Comparison of ENCODE assay signal across 2 cellular contexts in genomic region chr14:90642239-90642717, GRCh38.
TF ChIP-seq lines count a peak whose summit lies in the region.

No MANE protein-coding gene starts in this region.

TF ChIP-seq in IMR-90, 13 proteins besides CTCF, POLR2A, EP300 and RAD21:
- TF ChIP-seq USF2 (IDR thresholded peaks at IDR 0.05; ENCODE audit: low read depth, low read length) (no peak), CHD1 (IDR thresholded peaks at IDR 0.05; ENCODE audit: low read depth, low read length) (no peak), MAFK (IDR thresholded peaks at IDR 0.05; ENCODE audit: low read depth, low read length) (no peak), RCOR1 (IDR thresholded peaks at IDR 0.05; ENCODE audit: insufficient replicate concordance, low read length) (no peak), MXI1 (IDR thresholded peaks at IDR 0.05; ENCODE audit: borderline replicate concordance, low read depth, low read length) (no peak), ELK1 (IDR thresholded peaks at IDR 0.05; ENCODE audit: borderline replicate concordance, low read depth, low read length) (no peak), FOS (IDR thresholded peaks at IDR 0.05; ENCODE audit: low read depth, low read length) (no peak), MAZ (IDR thresholded peaks at IDR 0.05; ENCODE audit: borderline replicate concordance, low read depth, low read length) (no peak), CEBPB (IDR thresholded peaks at IDR 0.05; ENCODE audit: low read depth, low read length) (no peak), NFE2L2 (IDR thresholded peaks at IDR 0.05; ENCODE audit: low read depth, low read length) (no peak), SMC3 (IDR thresholded peaks at IDR 0.05; ENCODE audit: low read depth, low read length) (no peak)

TF ChIP-seq in H1, 55 proteins besides CTCF, POLR2A, EP300 and RAD21:
- peak; percentile 11 for TF ChIP-seq TAF7 (optimal IDR thresholded peaks at IDR 0.05; ENCODE audit: borderline replicate concordance, low read depth, low read length)
- 0 out of 2 replicates have a peak, but pooled peaks have one; percentile 1 for TF ChIP-seq MAFK (IDR thresholded peaks at IDR 0.05; ENCODE audit: low read depth, low read length)
- no peak for TF ChIP-seq SIRT6 (IDR thresholded peaks at IDR 0.05; ENCODE audit: low read length)
- no peak for TF ChIP-seq RNF2 (IDR thresholded peaks at IDR 0.05; ENCODE audit: borderline replicate concordance, low read depth, low read length, missing control alignments, poor library complexity, severe bottlenecking)
- TF ChIP-seq TCF12 (IDR thresholded peaks at IDR 0.05; ENCODE audit: low read depth, low read length): no peak; the same call in 1 of the 2 replicates
- peak; percentile 47; the same call in 1 of the 2 replicates for TF ChIP-seq CHD2 (IDR thresholded peaks at IDR 0.05; ENCODE audit: low read length)
- TF ChIP-seq BCL11A (IDR thresholded peaks at IDR 0.05; ENCODE audit: low read depth in 2 of 2, low read length in 2 of 2): peak; percentile 62 to 76
- no peak for TF ChIP-seq POLR2AphosphoS5 (IDR thresholded peaks at IDR 0.05; ENCODE audit: low read depth, low read length)
- no peak for TF ChIP-seq SRF (IDR thresholded peaks at IDR 0.05; ENCODE audit: low read depth, low read length)
- TF ChIP-seq YY1 (IDR thresholded peaks at IDR 0.05; ENCODE audit: low read depth, low read length): 0 out of 2 replicates have a peak, but pooled peaks have one; percentile 40
- peak; percentile 83 for TF ChIP-seq POU5F1 (IDR thresholded peaks at IDR 0.05; ENCODE audit: low read depth, low read length)
- 0 out of 2 replicates have a peak, but pooled peaks have one; percentile 20 for TF ChIP-seq RBBP5 (IDR thresholded peaks at IDR 0.05; ENCODE audit: borderline replicate concordance, low read depth, low read length)
- no peak for TF ChIP-seq CHD1 (IDR thresholded peaks at IDR 0.05; ENCODE audit: low read depth, low read length)
- peak; percentile 78; the same call in 1 of the 2 replicates for TF ChIP-seq SP1 (IDR thresholded peaks at IDR 0.05; ENCODE audit: low read depth, low read length)
- TF ChIP-seq E2F6 (IDR thresholded peaks at IDR 0.05): no peak
- no peak for TF ChIP-seq FOSL1 (IDR thresholded peaks at IDR 0.05; ENCODE audit: insufficient read depth, low read depth, low read length)
- TF ChIP-seq ATF2 (IDR thresholded peaks at IDR 0.05; ENCODE audit: low read length): peak; percentile 72; the same call in 1 of the 2 replicates
- TF ChIP-seq NRF1 (IDR thresholded peaks at IDR 0.05; ENCODE audit: low read depth, low read length): no peak
- peak; percentile 89 for TF ChIP-seq CHD7 (IDR thresholded peaks at IDR 0.05; ENCODE audit: insufficient replicate concordance, low read length)
- TF ChIP-seq RFX5 (IDR thresholded peaks at IDR 0.05; ENCODE audit: borderline replicate concordance, low read depth, low read length): no peak
- TF ChIP-seq ASH2L (IDR thresholded peaks at IDR 0.05; ENCODE audit: low read length): peak; percentile 57
- TF ChIP-seq GTF2F1 (IDR thresholded peaks at IDR 0.05; ENCODE audit: borderline replicate concordance, low read depth, low read length): no peak
- no peak for TF ChIP-seq CBX8 (IDR thresholded peaks at IDR 0.05; ENCODE audit: borderline replicate concordance, low read depth, low read length)
- no peak for TF ChIP-seq TAF1 (IDR thresholded peaks at IDR 0.05; ENCODE audit: low read depth, low read length)
- no peak for TF ChIP-seq KDM1A (IDR thresholded peaks at IDR 0.05; ENCODE audit: borderline replicate concordance, low read length)
- TF ChIP-seq TEAD4 (IDR thresholded peaks at IDR 0.05; ENCODE audit: low read depth, low read length): peak; percentile 87
- TF ChIP-seq NANOG (IDR thresholded peaks at IDR 0.05; ENCODE audit: insufficient read depth, low read depth, low read length, poor library complexity, severe bottlenecking): peak; percentile 95
